8 cellular contexts compared by ENCODE assay signal in the genomic region with DNA sequence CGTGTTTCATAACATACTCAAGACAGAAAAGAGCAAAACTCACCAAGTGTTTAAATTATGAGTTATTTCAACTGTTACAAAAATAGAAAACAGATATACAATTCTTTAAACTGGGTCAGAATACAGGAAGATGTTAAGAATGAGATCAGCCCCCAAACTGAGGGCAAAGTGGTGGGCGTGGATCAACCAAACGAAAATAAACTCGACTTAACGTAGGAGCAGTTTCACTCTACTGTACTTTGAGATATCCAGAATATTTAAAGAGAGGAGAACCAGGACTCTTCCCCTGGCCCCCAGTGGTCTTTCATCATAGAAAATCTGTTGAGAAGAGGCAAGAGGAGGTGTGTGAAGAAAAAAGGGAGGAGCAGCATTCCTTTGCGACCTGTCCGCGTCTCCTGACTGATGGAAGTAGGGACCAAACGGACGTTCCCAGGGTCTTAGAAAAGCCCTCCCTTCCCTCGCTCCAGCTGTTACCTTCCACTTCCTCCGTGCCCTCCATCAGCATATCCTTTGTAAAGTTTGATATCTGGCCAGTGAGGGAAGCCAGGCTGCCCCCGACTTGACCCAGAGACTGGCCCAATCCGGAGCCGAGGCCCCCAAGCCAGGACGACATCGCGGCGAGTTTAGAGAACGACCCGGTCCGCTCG. TPM values are rescaled to one million over a fixed set of nuclear protein-coding genes. Genes with fewer than 3 reads are reported as not detected.
DNase-seq lines count a peak whose midpoint lies in the region; ATAC-seq and TF ChIP-seq lines count a peak whose summit lies in the region.

No MANE protein-coding gene starts in this region.

- no peaks in the 10 kb centered on the region for H3K9me3 Mint-ChIP-seq in IgD-negative memory B cell

- H2AFZ ChIP-seq in DND-41 (ENCODE audit: low read depth, low read length) = peak overlapping the region; percentile 98

- H3K4me3 Mint-ChIP-seq in IgD-negative memory B cell = peak overlapping the region; percentile 98 to 100 (median 100)

- H3K27ac ChIP-seq in DND-41 (ENCODE audit: low read length) = peak overlapping the region; percentile 92
- H3K27ac ChIP-seq in RWPE2 (ENCODE audit: poor library complexity, severe bottlenecking) = peak overlapping the region; percentile 88
- peak overlapping the region; percentile 95 for H3K27ac ChIP-seq in caudate nucleus (ENCODE audit: low read depth, low read length)

- H3K36me3 Mint-ChIP-seq in IgD-negative memory B cell = peaks cover 2% of the 10 kb centered on the region

- H3K4me1 ChIP-seq in DND-41 (ENCODE audit: insufficient read depth, low read length) = peaks cover 39% of the 10 kb centered on the region
- H3K4me1 ChIP-seq in RWPE2 (ENCODE audit: insufficient read depth, poor library complexity, severe bottlenecking) = peaks cover 19% of the 10 kb centered on the region

- TF ChIP-seq CTCF in DND-41 (IDR thresholded peaks at IDR 0.05; ENCODE audit: borderline replicate concordance, extremely low read depth, low read length, poor library complexity, severe bottlenecking) = no peak
- no peak for TF ChIP-seq CTCF in RWPE2 (IDR thresholded peaks at IDR 0.05; ENCODE audit: poor library complexity, severe bottlenecking)

- no peaks in the 10 kb centered on the region for H3K27me3 Mint-ChIP-seq in IgD-negative memory B cell

- H3K9me3 ChIP-seq in DND-41 (ENCODE audit: insufficient read depth, low read length, severe bottlenecking) (no peaks in the 10 kb centered on the region), RWPE2 (ENCODE audit: severe bottlenecking) (no peaks in the 10 kb centered on the region)

- peaks cover 13% of the 10 kb centered on the region for H3K36me3 ChIP-seq in DND-41 (ENCODE audit: insufficient read depth, low read length)
- peaks cover 7% of the 10 kb centered on the region for H3K36me3 ChIP-seq in RWPE2 (ENCODE audit: low read depth)

- peak overlapping the region; percentile 82 for H3K4me2 ChIP-seq in DND-41 (ENCODE audit: insufficient read depth, low read length)

- peak overlapping the region; percentile 90 for H3K9ac ChIP-seq in DND-41 (ENCODE audit: low read depth, low read length)

- H3K27ac Mint-ChIP-seq in IgD-negative memory B cell = peak overlapping the region; percentile 98 to 100 (median 98)

- H3K4me3 ChIP-seq in DND-41 (ENCODE audit: low read depth in 1 of 2, low read length in 2 of 2) = peak overlapping the region; percentile 57 to 93
- H3K4me3 ChIP-seq in RWPE2 (ENCODE audit: severe bottlenecking) = peak overlapping the region; percentile 74

- ATAC-seq in DND-41 (ENCODE audit: insufficient read depth, low read depth) = peak; percentile 32
- ATAC-seq in GM21529 (IDR thresholded peaks at IDR 0.05; ENCODE audit: unreplicated experiment) = peak; percentile 20
- ATAC-seq in RWPE2 (ENCODE audit: low read depth) = peak; percentile 60

- H3K27me3 ChIP-seq in DND-41 (ENCODE audit: insufficient read depth, low read length, poor library complexity) (no peaks in the 10 kb centered on the region), RWPE2 (ENCODE audit: insufficient read depth, poor library complexity, severe bottlenecking) (no peaks in the 10 kb centered on the region)

- peaks cover 68% of the 10 kb centered on the region for H3K79me2 ChIP-seq in DND-41 (ENCODE audit: insufficient read depth, low read length)

- peaks cover 24% of the 10 kb centered on the region; the same call in 1 of the 2 replicates for H4K20me1 ChIP-seq in DND-41 (ENCODE audit: insufficient read depth, low read length)

- peak; percentile 52 for DNase-seq in DND-41
- peak; percentile 69 for DNase-seq in RWPE2 (ENCODE audit: low spot score)
- peak in 15 of 61 donors; percentile 12 to 82 (median 56) for DNase-seq in caudate nucleus (lab: John Stamatoyannopoulos, UW)
- DNase-seq in kidney tubule cell (ENCODE audit: low spot score) = peak; percentile 84
- peak; percentile 3 to 7 for DNase-seq in stimulated activated CD4-positive, alpha-beta T cell treated with anti-CD3 and anti-CD28 coated beads, Interleukin-4, amount 100 ng/mL, for 4 hours
- DNase-seq in T-helper 9 cell = no peak

- peaks cover 26 to 31% (median 28%) of the 10 kb centered on the region in 3 donors for H3K4me1 Mint-ChIP-seq in IgD-negative memory B cell

RNA-seq across cellular contexts. Expression of gene TRIP11, which starts 0.7 kb away (rescaled TPM):
- 74.3 TPM for polyA plus RNA-seq in IgD-negative memory B cell
